In the genomic region with DNA sequence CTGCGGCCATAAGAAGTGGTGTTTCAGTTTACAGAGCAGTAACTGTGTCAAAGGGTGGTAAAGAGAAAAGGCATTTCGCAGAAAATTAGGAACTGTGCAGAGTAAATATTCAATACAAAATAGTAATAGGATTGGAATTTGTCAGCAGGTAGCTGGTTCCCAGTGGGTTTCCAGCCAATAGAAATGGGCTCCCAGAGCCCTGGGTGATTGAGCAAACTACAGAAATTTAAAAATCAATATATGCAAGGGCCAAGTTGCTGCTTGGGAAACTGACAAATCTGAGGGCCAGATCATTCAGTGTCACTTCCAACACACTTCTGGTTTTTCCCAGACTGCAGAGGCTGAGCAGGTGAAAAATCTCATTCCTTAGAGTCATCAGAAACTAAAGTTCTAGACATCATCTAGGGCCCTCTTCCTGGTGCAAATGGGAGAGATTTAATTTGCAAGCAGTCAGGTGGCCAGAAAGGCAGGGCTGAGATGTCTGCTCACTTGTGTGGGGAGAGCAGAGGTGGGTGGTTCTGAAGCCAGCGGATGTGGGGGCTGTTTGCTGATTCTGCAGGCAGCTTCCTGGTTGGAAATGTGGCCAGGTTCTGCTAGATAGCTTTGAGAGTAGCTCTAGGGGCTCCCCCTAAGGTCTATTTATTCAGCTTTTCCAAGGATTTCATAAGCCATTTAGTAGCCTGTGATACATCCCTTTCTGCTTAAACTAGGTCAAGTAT, we compare ENCODE assay signal across 11 cellular contexts.
A peak's percentile ranks its signal among the peaks of the same experiment; 100 is the strongest.
DNase-seq lines count a peak whose midpoint lies in the region; ATAC-seq and TF ChIP-seq lines count a peak whose summit lies in the region.
"Had no signal": no experiment of that assay in that cellular context is flagged by ENCODE, and none has a peak within 500 bp of the region (broad histone marks: within the 10 kb centered on the region; RNA-seq: fewer than 3 reads in every experiment).

No MANE protein-coding gene starts in this region.

- peak overlapping the region in 1 of 2 donors; percentile 30 for H3K4me3 ChIP-seq in CD4-positive, alpha-beta memory T cell (ENCODE audit: low read length in 2 of 2)

- no peaks in the 10 kb centered on the region for H3K36me3 Mint-ChIP-seq in CD4-positive, alpha-beta memory T cell
- peaks cover 1% of the 10 kb centered on the region for H3K36me3 Mint-ChIP-seq in T-helper 2 cell treated with Interferon-gamma antibody and Interleukin-4, amounts not matched to agents 5 μg/mL and 100 μg/mL, for 36 hours (ENCODE audit: low read depth)

- peaks cover 47 to 71% (median 62%) of the 10 kb centered on the region in 4 donors for H3K4me1 Mint-ChIP-seq in CD4-positive, alpha-beta memory T cell
- H3K4me1 Mint-ChIP-seq in T-helper 2 cell treated with Interferon-gamma antibody and Interleukin-4, amounts not matched to agents 5 μg/mL and 100 μg/mL, for 36 hours (ENCODE audit: low read depth) = peaks cover 34% of the 10 kb centered on the region

- peak overlapping the region; percentile 34 to 83 (median 71) for H3K4me3 Mint-ChIP-seq in CD4-positive, alpha-beta memory T cell
- H3K4me3 Mint-ChIP-seq in T-helper 2 cell treated with Interferon-gamma antibody and Interleukin-4, amounts not matched to agents 5 μg/mL and 100 μg/mL, for 36 hours = peak overlapping the region; percentile 55

- peaks cover 66% of the 10 kb centered on the region for H3K4me1 ChIP-seq in CD4-positive, alpha-beta memory T cell (ENCODE audit: insufficient read depth, low read length)

- H3K9me3 ChIP-seq in CD4-positive, alpha-beta memory T cell (ENCODE audit: control insufficient read depth in 1 of 2, low read length in 2 of 2) = no peaks in the 10 kb centered on the region

- peak overlapping the region; percentile 63 to 97 (median 92) for H3K27ac Mint-ChIP-seq in CD4-positive, alpha-beta memory T cell
- peak overlapping the region; percentile 69 for H3K27ac Mint-ChIP-seq in T-helper 2 cell treated with Interferon-gamma antibody and Interleukin-4, amounts not matched to agents 5 μg/mL and 100 μg/mL, for 36 hours

- TF ChIP-seq CTCF in GM10248 (IDR thresholded peaks at IDR 0.05; ENCODE audit: control extremely low read depth, extremely low read depth, low read depth, missing control alignments) = no peak

- peaks cover 0 to 3% (median 0%) of the 10 kb centered on the region in 8 donors for H3K9me3 Mint-ChIP-seq in CD4-positive, alpha-beta memory T cell
- H3K9me3 Mint-ChIP-seq in T-helper 2 cell treated with Interferon-gamma antibody and Interleukin-4, amounts not matched to agents 5 μg/mL and 100 μg/mL, for 36 hours = peaks cover 4% of the 10 kb centered on the region

- H3K36me3 ChIP-seq in CD4-positive, alpha-beta memory T cell (ENCODE audit: insufficient read depth, low read length) = no peaks in the 10 kb centered on the region

- peak overlapping the region; percentile 42 for H3K27ac ChIP-seq in CD4-positive, alpha-beta memory T cell (ENCODE audit: low read depth, low read length)

- intact Hi-C loops in CD4-positive, alpha-beta memory T cell (cut with micrococcal nuclease) = loop anchor here (2.0 to 10.0 kb wide), 4 partner anchors 58 to 350 kb away; no protein-coding TSS in a partner anchor

- H3K27me3 ChIP-seq in CD4-positive, alpha-beta memory T cell (ENCODE audit: insufficient read depth, low read length) = no peaks in the 10 kb centered on the region

- POLR2A ChIA-PET in CD4-positive, alpha-beta memory T cell (lab: Charles Lee; ENCODE audit: partially characterized antibody) = interaction anchor here (0.7 to 4.8 kb wide), 17 partner anchors 8 to 234 kb away, joined by 3 to 32 read pairs (median 4); no protein-coding TSS in a partner anchor
- POLR2A ChIA-PET in GM10248 (lab: Yijun Ruan, JAX) = no interaction called here

- H3K27me3 Mint-ChIP-seq in CD4-positive, alpha-beta memory T cell = no peaks in the 10 kb centered on the region
- no peaks in the 10 kb centered on the region for H3K27me3 Mint-ChIP-seq in T-helper 2 cell treated with Interferon-gamma antibody and Interleukin-4, amounts not matched to agents 5 μg/mL and 100 μg/mL, for 36 hours (ENCODE audit: low read depth)

- no peak for ATAC-seq in GM19023 (IDR thresholded peaks at IDR 0.05; ENCODE audit: unreplicated experiment)

- DNase-seq in CD4-positive, alpha-beta memory T cell = peak; percentile 61 to 75 (median 68)
- peak; percentile 52 for DNase-seq in T-helper 2 cell treated with Interferon-gamma antibody and Interleukin-4, amounts not matched to agents 5 μg/mL and 100 μg/mL, for 36 hours (ENCODE audit: low spot score)
- DNase-seq in activated effector memory CD4-positive, alpha-beta T cell treated with anti-CD3 and anti-CD28 coated beads, Interleukin-2, amount 50 U/mL, for 16 hours = peak; percentile 80
- peak; percentile 30 for DNase-seq in stimulated activated CD4-positive, alpha-beta T cell treated with anti-CD3 and anti-CD28 coated beads, Interleukin-12 subunit alpha, Interleukin-12 subunit beta, amount 100 ng/mL, for 4 hours
- DNase-seq in GM10248 (ENCODE audit: extremely low spot score) (no peak), ecto neural progenitor cell (ENCODE audit: low spot score) (no peak), HuH-7.5 (ENCODE audit: low spot score) (no peak)
- DNase-seq: glutamatergic neuron, midbrain, SW 1271 had no signal

- CTCF ChIA-PET in CD4-positive, alpha-beta memory T cell (lab: Charles Lee; ENCODE audit: partially characterized antibody) = interaction anchor here (0.6 to 2.3 kb wide), 15 partner anchors 8 to 170 kb away, joined by 3 to 16 read pairs (median 4); no protein-coding TSS in a partner anchor
- CTCF ChIA-PET in GM10248 (lab: Yijun Ruan, JAX) = interaction anchor here (0.6 kb wide), 1 partner anchor 29 kb away, joined by 3 read pairs; no protein-coding TSS in a partner anchor

Comparison
In these comparisons a context has a peak if more than half of its experiments do, and no peak if none do; other contexts are left out.
1. DNase-seq: peak in CD4-positive, alpha-beta memory T cell (5 of 5), T-helper 2 cell treated with Interferon-gamma antibody and Interleukin-4, amounts not matched to agents 5 μg/mL and 100 μg/mL, for 36 hours (single experiment), activated effector memory CD4-positive, alpha-beta T cell treated with anti-CD3 and anti-CD28 coated beads, Interleukin-2, amount 50 U/mL, for 16 hours (single experiment) and stimulated activated CD4-positive, alpha-beta T cell treated with anti-CD3 and anti-CD28 coated beads, Interleukin-12 subunit alpha, Interleukin-12 subunit beta, amount 100 ng/mL, for 4 hours (single experiment); none in GM10248 (single experiment), ecto neural progenitor cell (single experiment) and HuH-7.5 (single experiment).